1 cellular context compared by ENCODE assay signal in genomic region chr15:41944313-41944940, GRCh38.
TF ChIP-seq lines count a peak whose summit lies in the region.

No MANE protein-coding gene starts in this region.

TF ChIP-seq in GM23338, 12 proteins besides CTCF, POLR2A, EP300 and RAD21 (continued from another document):
- TF ChIP-seq ZNF462 (CRISPR knock-in tag; IDR thresholded peaks at IDR 0.05) = no peak
- no peak for TF ChIP-seq ZNF331 (CRISPR knock-in tag; IDR thresholded peaks at IDR 0.05; ENCODE audit: low read depth)
- TF ChIP-seq EZH2phosphoT487 (IDR thresholded peaks at IDR 0.05; ENCODE audit: unreplicated experiment) = no peak
- TF ChIP-seq EZH2 (IDR thresholded peaks at IDR 0.05; ENCODE audit: low read depth, unreplicated experiment) = no peak
